Comparison of ENCODE assay signal across 9 cellular contexts in genomic region chr18:58761241-58761969, GRCh38.
A peak's percentile ranks its signal among the peaks of the same experiment; 100 is the strongest.
DNase-seq lines count a peak whose midpoint lies in the region; ATAC-seq and TF ChIP-seq lines count a peak whose summit lies in the region.
"Had no signal": no experiment of that assay in that cellular context is flagged by ENCODE, and none has a peak within 500 bp of the region (broad histone marks: within the 10 kb centered on the region; RNA-seq: fewer than 3 reads in every experiment).

No MANE protein-coding gene starts in this region.

- H3K79me2 ChIP-seq in DOHH2 (ENCODE audit: control insufficient read depth, low read length) = no peaks in the 10 kb centered on the region

- peak; percentile 21 for DNase-seq in coronary artery (ENCODE audit: low spot score)
- no peak for DNase-seq in activated gamma-delta T cell (lab: John Stamatoyannopoulos, UW)
- DNase-seq in DMS 273 treated with DMSO at 0.1 percent for 48 hours (lab: John Stamatoyannopoulos, UW) = no peak
- no peak for DNase-seq in AG20443 (ENCODE audit: low spot score)
- no peak for DNase-seq in HEK293T (ENCODE audit: extremely low spot score)

- H3K9me3 ChIP-seq in DOHH2 (ENCODE audit: control insufficient read depth, insufficient read depth, low read length) = no peaks in the 10 kb centered on the region
- H3K9me3 ChIP-seq: adrenal gland had no signal

- peaks cover 4% of the 10 kb centered on the region; the same call in 1 of the 2 replicates for H4K20me1 ChIP-seq in DOHH2 (ENCODE audit: control insufficient read depth, insufficient read depth, low read depth, low read length)

- peaks cover 25% of the 10 kb centered on the region for H3K4me1 ChIP-seq in DOHH2 (ENCODE audit: control insufficient read depth, low read length)
- H3K4me1 ChIP-seq: adrenal gland had no signal

- peak overlapping the region; percentile 5; the same call in 1 of the 2 replicates for H3K4me3 ChIP-seq in DOHH2 (ENCODE audit: low read length)
- no peak overlapping the region for H3K4me3 ChIP-seq in coronary artery
- H3K4me3 ChIP-seq: adrenal gland had no signal

- H3K4me2 ChIP-seq in DOHH2 (ENCODE audit: low read length) = peak overlapping the region; percentile 46

- peak; percentile 69 for ATAC-seq in GM19463 (IDR thresholded peaks at IDR 0.05; ENCODE audit: unreplicated experiment)
- peak; percentile 60 for ATAC-seq in HG03196 (IDR thresholded peaks at IDR 0.05; ENCODE audit: unreplicated experiment)

- no peaks in the 10 kb centered on the region for H3F3A ChIP-seq in DOHH2 (ENCODE audit: control insufficient read depth, insufficient read depth)

- no peaks in the 10 kb centered on the region for H3K36me3 ChIP-seq in DOHH2 (ENCODE audit: control insufficient read depth, low read length)
- H3K36me3 ChIP-seq: adrenal gland had no signal

- TF ChIP-seq CTCF in DOHH2 (IDR thresholded peaks at IDR 0.05; ENCODE audit: low read depth, low read length, poor library complexity, severe bottlenecking) (no peak), coronary artery (IDR thresholded peaks at IDR 0.05) (no peak)

- no peaks in the 10 kb centered on the region for H3K9me2 ChIP-seq in DOHH2 (replicated peaks; ENCODE audit: control insufficient read depth, low read length)

- H3K27ac ChIP-seq in DOHH2 (ENCODE audit: low read depth, low read length) (no peak overlapping the region), coronary artery (no peak overlapping the region)
- H3K27ac ChIP-seq: adrenal gland had no signal

- peaks cover 35% of the 10 kb centered on the region for H3K27me3 ChIP-seq in DOHH2 (ENCODE audit: control insufficient read depth, low read length)

- POLR2A ChIA-PET in HEK293T (lab: Yijun Ruan, JAX) = no interaction called here

- CTCF ChIA-PET in HEK293T (lab: Yijun Ruan, JAX) = no interaction called here

TF ChIP-seq in HEK293T, 16 proteins besides CTCF, POLR2A, EP300 and RAD21:
- no peak for TF ChIP-seq LEF1 (IDR thresholded peaks at IDR 0.05; ENCODE audit: borderline replicate concordance)
- no peak for TF ChIP-seq ARNT (IDR thresholded peaks at IDR 0.05)
- no peak for TF ChIP-seq FOXA1 (IDR thresholded peaks at IDR 0.05)
- TF ChIP-seq HDGF (IDR thresholded peaks at IDR 0.05; ENCODE audit: borderline replicate concordance) = no peak
- no peak for TF ChIP-seq SUZ12 (IDR thresholded peaks at IDR 0.05)
- no peak for TF ChIP-seq TARDBP (IDR thresholded peaks at IDR 0.05)
- TF ChIP-seq L3MBTL2 (conservative IDR thresholded peaks at IDR 0.05) = no peak
- TF ChIP-seq CTBP1 (IDR thresholded peaks at IDR 0.05; ENCODE audit: borderline replicate concordance) = no peak
